ENCODE assay signal across 11 cellular contexts in the genomic region with DNA sequence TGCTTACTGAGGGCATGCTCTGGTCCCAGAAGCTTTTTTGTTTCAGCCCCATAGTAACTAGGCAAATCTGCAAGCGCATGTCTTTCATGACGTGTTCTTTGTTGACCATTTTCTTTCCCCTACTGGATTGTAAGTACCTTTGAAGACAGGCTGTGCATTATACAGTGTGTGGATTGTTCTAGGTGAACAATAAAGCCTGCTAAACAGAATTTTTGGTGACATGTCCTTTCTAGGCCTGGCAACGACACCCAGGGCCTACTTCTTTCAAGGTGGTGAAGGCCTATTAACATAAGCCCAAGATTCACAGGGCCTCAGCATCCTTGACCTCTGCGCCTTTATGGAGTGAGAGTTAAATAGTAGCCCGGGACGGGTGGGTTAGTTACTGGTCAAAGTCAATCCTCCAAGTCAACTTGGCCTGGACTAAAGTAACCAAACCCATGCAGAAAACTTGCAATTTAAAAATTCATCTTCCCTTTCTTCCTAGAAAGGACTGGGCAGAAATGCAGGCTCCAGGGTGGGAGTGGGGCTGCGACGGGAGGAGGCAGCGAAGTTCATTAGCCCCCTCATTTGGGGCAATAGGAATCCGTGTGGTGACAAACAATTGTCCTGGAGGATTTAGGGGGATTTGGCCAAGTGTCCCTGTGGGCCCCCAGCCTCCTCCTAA. TPM values are rescaled to one million over a fixed set of nuclear protein-coding genes. Genes with fewer than 3 reads are reported as not detected.
DNase-seq lines count a peak whose midpoint lies in the region; ATAC-seq lines count a peak whose summit lies in the region.
"Had no signal": no experiment of that assay in that cellular context is flagged by ENCODE, and none has a peak within 500 bp of the region (broad histone marks: within the 10 kb centered on the region; RNA-seq: fewer than 3 reads in every experiment).

No MANE protein-coding gene starts in this region.

- POLR2A ChIA-PET in activated CD4-positive, alpha-beta memory T cell treated with anti-CD3 and anti-CD28 coated beads, Interleukin-2, amount 10 ng/mL, durations not matched to agents 7 days and 5 days (lab: Charles Lee), result no interaction called here

- peaks cover 32% of the 10 kb centered on the region; the same call in 1 of the 2 replicates for H3K4me1 ChIP-seq in iPS-20b (ENCODE audit: insufficient read depth, low read length)

- peaks cover 18% of the 10 kb centered on the region for H3K27me3 Mint-ChIP-seq in activated T-cell treated with anti-CD3 and anti-CD28 coated beads, Interleukin-2, amount 50 U/mL, for 72 hours (ENCODE audit: low read depth)
- peaks cover 8% of the 10 kb centered on the region for H3K27me3 Mint-ChIP-seq in activated CD4-positive, alpha-beta memory T cell treated with anti-CD3 and anti-CD28 coated beads, Interleukin-2, amount 10 ng/mL, durations not matched to agents 7 days and 5 days
- H3K27me3 Mint-ChIP-seq in stimulated activated naive B cell treated with anti-CD40 and anti-IgM and Interleukin-4, amounts not matched to agents 10 μg/mL and 1 μg/mL and 100 μg/mL, for 72 hours, result peaks cover 8 to 11% of the 10 kb centered on the region in 2 donors

- no peaks in the 10 kb centered on the region for H3K9me3 ChIP-seq in iPS-20b (ENCODE audit: insufficient read depth, low read depth, low read length)

- H3K27me3 ChIP-seq in iPS-20b (ENCODE audit: insufficient read depth, low read length), result no peaks in the 10 kb centered on the region

- H3K4me3 Mint-ChIP-seq in activated T-cell treated with anti-CD3 and anti-CD28 coated beads, Interleukin-2, amount 50 U/mL, for 72 hours, result peak overlapping the region; percentile 93 to 94
- peak overlapping the region; percentile 80 for H3K4me3 Mint-ChIP-seq in activated CD4-positive, alpha-beta memory T cell treated with anti-CD3 and anti-CD28 coated beads, Interleukin-2, amount 10 ng/mL, durations not matched to agents 7 days and 5 days
- peak overlapping the region; percentile 88 to 94 for H3K4me3 Mint-ChIP-seq in stimulated activated naive B cell treated with anti-CD40 and anti-IgM and Interleukin-4, amounts not matched to agents 10 μg/mL and 1 μg/mL and 100 μg/mL, for 72 hours

- peak overlapping the region; percentile 37; the same call in 1 of the 2 replicates for H3K4me3 ChIP-seq in iPS-20b (ENCODE audit: low read length)

- H3K36me3 Mint-ChIP-seq in activated T-cell treated with anti-CD3 and anti-CD28 coated beads, Interleukin-2, amount 50 U/mL, for 72 hours (ENCODE audit: insufficient read depth in 2 of 2), result peaks cover 0 to 4% of the 10 kb centered on the region in 2 donors
- peaks cover 5% of the 10 kb centered on the region for H3K36me3 Mint-ChIP-seq in activated CD4-positive, alpha-beta memory T cell treated with anti-CD3 and anti-CD28 coated beads, Interleukin-2, amount 10 ng/mL, durations not matched to agents 7 days and 5 days (ENCODE audit: low read depth)
- peaks cover 12 to 29% of the 10 kb centered on the region in 2 donors for H3K36me3 Mint-ChIP-seq in stimulated activated naive B cell treated with anti-CD40 and anti-IgM and Interleukin-4, amounts not matched to agents 10 μg/mL and 1 μg/mL and 100 μg/mL, for 72 hours

- no peak for DNase-seq in activated T-cell treated with anti-CD3 and anti-CD28 coated beads, Interleukin-2, amount 50 U/mL, for 72 hours
- no peak for DNase-seq in activated T-cell treated with anti-CD3 and anti-CD28 coated beads, Interleukin-2, amount 50 U/mL, for 48 hours
- no peak for DNase-seq in activated CD4-positive, alpha-beta memory T cell treated with anti-CD3 and anti-CD28 coated beads, Interleukin-2, amount 10 ng/mL, durations not matched to agents 7 days and 5 days
- DNase-seq in stimulated activated naive B cell treated with anti-CD40 and anti-IgM and Interleukin-4, amounts not matched to agents 10 μg/mL and 1 μg/mL and 100 μg/mL, for 72 hours, result no peak
- DNase-seq in HuH-7 (ENCODE audit: low spot score), result no peak
- DNase-seq: KG1; stimulated activated naive CD4-positive, alpha-beta T cell treated with Interleukin-2 at 50 U/mL for 16 hours had no signal

- peaks cover 16% of the 10 kb centered on the region for H3K4me1 Mint-ChIP-seq in activated T-cell treated with anti-CD3 and anti-CD28 coated beads, Interleukin-2, amount 50 U/mL, for 72 hours (ENCODE audit: low read depth)
- H3K4me1 Mint-ChIP-seq in activated CD4-positive, alpha-beta memory T cell treated with anti-CD3 and anti-CD28 coated beads, Interleukin-2, amount 10 ng/mL, durations not matched to agents 7 days and 5 days, result peaks cover 4% of the 10 kb centered on the region
- peaks cover 0 to 3% of the 10 kb centered on the region in 2 donors for H3K4me1 Mint-ChIP-seq in stimulated activated naive B cell treated with anti-CD40 and anti-IgM and Interleukin-4, amounts not matched to agents 10 μg/mL and 1 μg/mL and 100 μg/mL, for 72 hours

- no peaks in the 10 kb centered on the region for H3K9me3 Mint-ChIP-seq in activated T-cell treated with anti-CD3 and anti-CD28 coated beads, Interleukin-2, amount 50 U/mL, for 72 hours
- no peaks in the 10 kb centered on the region for H3K9me3 Mint-ChIP-seq in activated CD4-positive, alpha-beta memory T cell treated with anti-CD3 and anti-CD28 coated beads, Interleukin-2, amount 10 ng/mL, durations not matched to agents 7 days and 5 days
- H3K9me3 Mint-ChIP-seq in stimulated activated naive B cell treated with anti-CD40 and anti-IgM and Interleukin-4, amounts not matched to agents 10 μg/mL and 1 μg/mL and 100 μg/mL, for 72 hours, result no peaks in the 10 kb centered on the region

- H3K27ac Mint-ChIP-seq in activated T-cell treated with anti-CD3 and anti-CD28 coated beads, Interleukin-2, amount 50 U/mL, for 72 hours, result no peak overlapping the region
- H3K27ac Mint-ChIP-seq in activated CD4-positive, alpha-beta memory T cell treated with anti-CD3 and anti-CD28 coated beads, Interleukin-2, amount 10 ng/mL, durations not matched to agents 7 days and 5 days, result no peak overlapping the region
- H3K27ac Mint-ChIP-seq in stimulated activated naive B cell treated with anti-CD40 and anti-IgM and Interleukin-4, amounts not matched to agents 10 μg/mL and 1 μg/mL and 100 μg/mL, for 72 hours, result peak overlapping the region; percentile 32

- peak overlapping the region; percentile 57 for H3K9ac ChIP-seq in iPS-20b (ENCODE audit: low read depth, low read length)

- H3K36me3 ChIP-seq in iPS-20b (ENCODE audit: insufficient read depth, low read depth, low read length), result 0 out of 2 replicates have a peak, but pooled peaks cover 10% of the 10 kb centered on the region

- no peak for ATAC-seq in activated T-cell treated with anti-CD3 and anti-CD28 coated beads, Interleukin-2, amount 50 U/mL, for 72 hours (replicated peaks in 1 of 2)
- ATAC-seq in stimulated activated naive B cell treated with anti-CD40 and anti-IgM and Interleukin-4, amounts not matched to agents 10 μg/mL and 1 μg/mL and 100 μg/mL, for 72 hours (replicated peaks), result no peak
- ATAC-seq in activated CD4-positive, CD25-positive, alpha-beta regulatory T cell treated with anti-CD3 and anti-CD28 coated beads, Interleukin-2, amount 50 U/mL, for 24 hours, result no peak
- ATAC-seq in GM19455 (IDR thresholded peaks at IDR 0.05; ENCODE audit: unreplicated experiment), result no peak

- H3K27ac ChIP-seq in iPS-20b (ENCODE audit: low read length), result peak overlapping the region; percentile 94

- CTCF ChIA-PET in activated CD4-positive, alpha-beta memory T cell treated with anti-CD3 and anti-CD28 coated beads, Interleukin-2, amount 10 ng/mL, durations not matched to agents 7 days and 5 days (lab: Charles Lee), result interaction anchor here (0.6 to 2.1 kb wide), 7 partner anchors 11 to 273 kb away, joined by 3 to 7 read pairs (median 3); no protein-coding TSS in a partner anchor

RNA-seq across cellular contexts. Expression of a gene that starts 37.6 kb away (rescaled TPM):
- under 1 TPM; 0.02 to 0.07 TPM for total RNA-seq in activated T-cell treated with anti-CD3 and anti-CD28 coated beads, Interleukin-2, amount 50 U/mL, for 72 hours
- total RNA-seq in activated CD4-positive, alpha-beta memory T cell treated with anti-CD3 and anti-CD28 coated beads, Interleukin-2, amount 10 ng/mL, durations not matched to agents 7 days and 5 days, result not detected
- total RNA-seq: esophagus mucosa had no signal
